Comparison of ENCODE assay signal across 1 cellular context in the genomic region with DNA sequence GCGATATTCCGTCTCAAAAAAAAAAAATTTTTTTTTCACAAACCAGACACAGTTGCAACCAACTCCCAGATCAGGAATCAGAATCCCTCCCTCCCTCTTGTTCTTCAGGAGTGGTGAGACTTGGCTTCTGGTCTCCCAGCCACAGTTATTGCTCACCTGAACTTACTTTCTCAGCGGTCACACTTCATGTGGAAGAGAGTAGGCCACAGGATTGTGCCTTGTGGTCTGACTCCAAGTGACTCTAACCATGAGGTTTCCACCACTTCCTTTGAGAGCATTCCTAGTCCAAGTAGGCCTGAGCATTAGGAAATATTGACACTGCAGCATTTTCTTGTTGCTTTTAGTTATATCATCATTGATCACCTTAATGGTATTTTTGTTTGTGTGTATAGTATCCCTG.
TF ChIP-seq lines count a peak whose summit lies in the region.

No MANE protein-coding gene starts in this region.

TF ChIP-seq in IMR-90, 13 proteins besides CTCF, POLR2A, EP300 and RAD21 (continued from another document):
- no peak for TF ChIP-seq CHD1 (IDR thresholded peaks at IDR 0.05; ENCODE audit: low read depth, low read length)
